1 cellular context compared by ENCODE assay signal in the genomic region with DNA sequence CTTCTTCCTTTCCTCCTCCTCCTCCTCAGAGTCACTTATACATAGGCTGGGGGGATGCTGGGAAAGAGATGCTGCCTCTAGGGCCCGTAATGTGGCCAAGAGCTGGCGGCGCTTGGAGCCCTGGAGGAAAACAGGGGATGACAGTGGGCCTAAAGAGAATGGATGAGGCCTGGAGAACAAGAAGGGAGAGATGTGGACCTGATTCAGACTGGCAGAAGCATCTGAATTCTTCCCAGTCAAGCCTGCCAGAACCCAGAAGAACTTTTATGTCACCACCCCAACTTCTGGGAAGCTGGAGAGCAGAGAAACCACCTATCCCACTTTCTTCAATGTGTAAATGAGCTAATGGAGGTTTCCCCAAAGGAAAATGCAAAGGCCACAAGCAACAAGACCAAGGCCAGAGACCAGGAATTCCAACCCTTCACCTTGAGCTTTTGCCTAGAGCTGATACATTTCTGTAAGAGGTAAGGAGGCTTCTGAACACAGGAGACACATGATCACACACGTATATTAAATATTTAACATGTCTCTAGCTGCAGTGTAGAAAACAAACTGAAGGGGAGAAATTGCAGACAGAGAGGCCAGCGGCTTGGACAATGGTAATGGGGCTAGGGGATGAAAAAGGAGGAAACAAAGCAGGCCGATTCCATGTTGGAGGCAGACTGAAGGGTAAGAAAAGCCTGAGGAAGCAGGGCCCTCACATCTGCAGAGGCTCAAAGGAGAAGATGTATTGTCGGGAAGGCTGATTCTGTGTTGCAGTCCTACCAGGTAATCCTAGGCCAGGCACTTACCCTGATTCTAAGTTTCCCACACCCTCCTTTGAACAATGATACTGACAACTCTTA.
TF ChIP-seq lines count a peak whose summit lies in the region.

No MANE protein-coding gene starts in this region.

TF ChIP-seq in A549, 52 proteins besides CTCF, POLR2A, EP300 and RAD21 (continued from another document):
- TF ChIP-seq HES2 (IDR thresholded peaks at IDR 0.05) = no peak
- no peak for TF ChIP-seq MAFK (IDR thresholded peaks at IDR 0.05; ENCODE audit: partially characterized antibody)
- TF ChIP-seq, protein P1, sequence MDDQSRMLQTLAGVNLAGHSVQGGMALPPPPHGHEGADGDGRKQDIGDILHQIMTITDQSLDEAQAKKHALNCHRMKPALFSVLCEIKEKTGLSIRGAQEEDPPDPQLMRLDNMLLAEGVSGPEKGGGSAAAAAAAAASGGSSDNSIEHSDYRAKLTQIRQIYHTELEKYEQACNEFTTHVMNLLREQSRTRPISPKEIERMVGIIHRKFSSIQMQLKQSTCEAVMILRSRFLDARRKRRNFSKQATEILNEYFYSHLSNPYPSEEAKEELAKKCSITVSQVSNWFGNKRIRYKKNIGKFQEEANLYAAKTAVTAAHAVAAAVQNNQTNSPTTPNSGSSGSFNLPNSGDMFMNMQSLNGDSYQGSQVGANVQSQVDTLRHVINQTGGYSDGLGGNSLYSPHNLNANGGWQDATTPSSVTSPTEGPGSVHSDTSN (IDR thresholded peaks at IDR 0.05) = no peak
- TF ChIP-seq CEBPB (IDR thresholded peaks at IDR 0.05) = no peak
- no peak for TF ChIP-seq CHD4 (IDR thresholded peaks at IDR 0.05; ENCODE audit: borderline replicate concordance)
- TF ChIP-seq HOXB13 (CRISPR knock-in tag; IDR thresholded peaks at IDR 0.05; ENCODE audit: low read depth) = no peak
- no peak for TF ChIP-seq PHF8 (IDR thresholded peaks at IDR 0.05; ENCODE audit: borderline replicate concordance, low read depth)
- TF ChIP-seq MYC (IDR thresholded peaks at IDR 0.05; ENCODE audit: borderline replicate concordance, low read length) = no peak
- TF ChIP-seq ZC3H11A (IDR thresholded peaks at IDR 0.05) = no peak
- no peak for TF ChIP-seq MAZ (IDR thresholded peaks at IDR 0.05; ENCODE audit: borderline replicate concordance, low read depth, low read length)
